ENCODE assay signal across 9 cellular contexts in the genomic region with DNA sequence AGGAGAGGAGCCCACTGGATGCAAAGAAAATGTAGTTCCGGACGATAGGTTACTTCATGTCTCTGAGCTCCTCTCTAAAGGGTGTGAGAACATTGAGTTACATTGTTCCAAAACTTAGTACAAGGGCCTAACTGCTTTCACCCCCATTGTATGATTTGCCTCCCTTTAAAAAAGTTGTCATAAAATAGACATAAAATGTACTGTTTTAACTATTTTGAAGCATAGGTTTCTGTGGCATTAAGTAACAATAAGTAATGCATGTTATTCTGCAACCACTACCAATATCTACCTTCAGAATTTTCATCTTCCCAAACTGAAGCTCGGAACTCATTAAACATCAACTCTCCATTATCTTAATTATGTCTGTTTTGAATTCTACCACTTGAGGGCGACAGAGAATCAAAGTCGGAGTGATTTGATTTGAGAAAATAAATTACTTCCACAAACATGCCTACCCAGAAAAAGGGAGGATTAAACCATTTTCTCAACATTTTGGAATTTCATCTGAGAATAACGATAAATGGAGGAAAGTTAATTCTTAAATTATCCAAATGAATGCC. TPM values are rescaled to one million over a fixed set of nuclear protein-coding genes. Genes with fewer than 3 reads are reported as not detected.
DNase-seq lines count a peak whose midpoint lies in the region; ATAC-seq and TF ChIP-seq lines count a peak whose summit lies in the region.
"Had no signal": no experiment of that assay in that cellular context is flagged by ENCODE, and none has a peak within 500 bp of the region (broad histone marks: within the 10 kb centered on the region; RNA-seq: fewer than 3 reads in every experiment).

No MANE protein-coding gene starts in this region.

- H3K27me3 ChIP-seq in Karpas-422 (ENCODE audit: low read length) (no peaks in the 10 kb centered on the region), WERI-Rb-1 (ENCODE audit: insufficient read depth, low read depth, severe bottlenecking) (peaks cover 46% of the 10 kb centered on the region)

- no peaks in the 10 kb centered on the region for H4K20me1 ChIP-seq in Karpas-422 (ENCODE audit: insufficient read depth, low read depth, low read length)

- intact Hi-C loops in activated T-helper 1 cell treated with anti-CD3 and anti-CD28 coated beads, Interleukin-12 subunit alpha, Interleukin-12 subunit beta, Interleukin-2, Interleukin-4 antibody, amounts not matched to agents 30 ng/mL and 10 ng/mL and 1 ng/mL, durations not matched to agents 14 hours and 24 hours and 36 hours (cut with micrococcal nuclease): loop anchor here (1.0 kb wide), 1 partner anchor 1198 kb away; no protein-coding TSS in a partner anchor

- no peaks in the 10 kb centered on the region for H3K9me3 Mint-ChIP-seq in activated T-cell treated with anti-CD3 and anti-CD28 coated beads, Interleukin-2, amount 50 U/mL, for 24 hours
- no peaks in the 10 kb centered on the region for H3K9me3 Mint-ChIP-seq in activated T-helper 1 cell treated with anti-CD3 and anti-CD28 coated beads, Interleukin-12 subunit alpha, Interleukin-12 subunit beta, Interleukin-2, Interleukin-4 antibody, amounts not matched to agents 30 ng/mL and 10 ng/mL and 1 ng/mL, durations not matched to agents 14 hours and 24 hours and 36 hours
- H3K9me3 Mint-ChIP-seq: naive thymus-derived CD8-positive, alpha-beta T cell had no signal

- H3K27ac ChIP-seq in Karpas-422 (ENCODE audit: low read length) (no peak overlapping the region), WERI-Rb-1 (no peak overlapping the region)

- no peak overlapping the region for H3K4me2 ChIP-seq in Karpas-422 (ENCODE audit: low read depth, low read length, poor library complexity, severe bottlenecking)

- H3K4me1 ChIP-seq in Karpas-422 (ENCODE audit: low read length): no peaks in the 10 kb centered on the region

- H3K9me3 ChIP-seq in Karpas-422 (ENCODE audit: low read length) (no peaks in the 10 kb centered on the region), WERI-Rb-1 (ENCODE audit: severe bottlenecking) (no peaks in the 10 kb centered on the region)

- ATAC-seq in HG03135 (IDR thresholded peaks at IDR 0.05; ENCODE audit: unreplicated experiment) (no peak), HG03039 (IDR thresholded peaks at IDR 0.05; ENCODE audit: unreplicated experiment) (no peak)
- ATAC-seq: naive thymus-derived CD8-positive, alpha-beta T cell had no signal

- no peaks in the 10 kb centered on the region for H3K9me2 ChIP-seq in Karpas-422 (replicated peaks; ENCODE audit: insufficient read depth, low read length)

- H3K9ac ChIP-seq in Karpas-422 (ENCODE audit: low read length): no peak overlapping the region

- no peak overlapping the region for H3K27ac Mint-ChIP-seq in activated T-cell treated with anti-CD3 and anti-CD28 coated beads, Interleukin-2, amount 50 U/mL, for 24 hours
- no peak overlapping the region for H3K27ac Mint-ChIP-seq in activated T-helper 1 cell treated with anti-CD3 and anti-CD28 coated beads, Interleukin-12 subunit alpha, Interleukin-12 subunit beta, Interleukin-2, Interleukin-4 antibody, amounts not matched to agents 30 ng/mL and 10 ng/mL and 1 ng/mL, durations not matched to agents 14 hours and 24 hours and 36 hours
- H3K27ac Mint-ChIP-seq: naive thymus-derived CD8-positive, alpha-beta T cell had no signal

- peak; percentile 66 for DNase-seq in EH (ENCODE audit: low read depth)
- DNase-seq in Karpas-422: peak; percentile 71
- DNase-seq in WERI-Rb-1: no peak
- peak; percentile 59 for DNase-seq in kidney glomerular epithelial cell (lab: John Stamatoyannopoulos, UW)
- no peak for DNase-seq in activated T-cell treated with anti-CD3 and anti-CD28 coated beads, Interleukin-2, amount 50 U/mL, for 24 hours
- no peak for DNase-seq in activated T-helper 1 cell treated with anti-CD3 and anti-CD28 coated beads, Interleukin-12 subunit alpha, Interleukin-12 subunit beta, Interleukin-2, Interleukin-4 antibody, amounts not matched to agents 30 ng/mL and 10 ng/mL and 1 ng/mL, durations not matched to agents 14 hours and 24 hours and 36 hours (ENCODE audit: low spot score)

- TF ChIP-seq CTCF in WERI-Rb-1 (IDR thresholded peaks at IDR 0.05; ENCODE audit: low read depth, low read length): peak; percentile 25; the same call in 1 of the 2 replicates

- H3K27me3 Mint-ChIP-seq in activated T-cell treated with anti-CD3 and anti-CD28 coated beads, Interleukin-2, amount 50 U/mL, for 24 hours: peaks cover 84% of the 10 kb centered on the region
- peaks cover 47% of the 10 kb centered on the region for H3K27me3 Mint-ChIP-seq in activated T-helper 1 cell treated with anti-CD3 and anti-CD28 coated beads, Interleukin-12 subunit alpha, Interleukin-12 subunit beta, Interleukin-2, Interleukin-4 antibody, amounts not matched to agents 30 ng/mL and 10 ng/mL and 1 ng/mL, durations not matched to agents 14 hours and 24 hours and 36 hours (ENCODE audit: insufficient read depth)

- H3K79me2 ChIP-seq in Karpas-422 (ENCODE audit: low read length): no peaks in the 10 kb centered on the region

- no peaks in the 10 kb centered on the region for H3K36me3 Mint-ChIP-seq in activated T-cell treated with anti-CD3 and anti-CD28 coated beads, Interleukin-2, amount 50 U/mL, for 24 hours (ENCODE audit: low read depth)
- H3K36me3 Mint-ChIP-seq in activated T-helper 1 cell treated with anti-CD3 and anti-CD28 coated beads, Interleukin-12 subunit alpha, Interleukin-12 subunit beta, Interleukin-2, Interleukin-4 antibody, amounts not matched to agents 30 ng/mL and 10 ng/mL and 1 ng/mL, durations not matched to agents 14 hours and 24 hours and 36 hours (ENCODE audit: low read depth): no peaks in the 10 kb centered on the region
- H3K36me3 Mint-ChIP-seq: naive thymus-derived CD8-positive, alpha-beta T cell had no signal

- H3K4me3 Mint-ChIP-seq in activated T-cell treated with anti-CD3 and anti-CD28 coated beads, Interleukin-2, amount 50 U/mL, for 24 hours: no peak overlapping the region
- H3K4me3 Mint-ChIP-seq in activated T-helper 1 cell treated with anti-CD3 and anti-CD28 coated beads, Interleukin-12 subunit alpha, Interleukin-12 subunit beta, Interleukin-2, Interleukin-4 antibody, amounts not matched to agents 30 ng/mL and 10 ng/mL and 1 ng/mL, durations not matched to agents 14 hours and 24 hours and 36 hours: no peak overlapping the region
- H3K4me3 Mint-ChIP-seq: naive thymus-derived CD8-positive, alpha-beta T cell had no signal

- no peak overlapping the region for H2AFZ ChIP-seq in Karpas-422 (ENCODE audit: low read length)

- H3K36me3 ChIP-seq in Karpas-422 (ENCODE audit: insufficient read depth, low read length) (no peaks in the 10 kb centered on the region), WERI-Rb-1 (no peaks in the 10 kb centered on the region)

- H3K4me3 ChIP-seq in Karpas-422 (ENCODE audit: low read length) (no peak overlapping the region), WERI-Rb-1 (ENCODE audit: low read depth, low read length) (no peak overlapping the region)

- peaks cover 3% of the 10 kb centered on the region for H3K4me1 Mint-ChIP-seq in activated T-cell treated with anti-CD3 and anti-CD28 coated beads, Interleukin-2, amount 50 U/mL, for 24 hours (ENCODE audit: low read depth)
- H3K4me1 Mint-ChIP-seq in activated T-helper 1 cell treated with anti-CD3 and anti-CD28 coated beads, Interleukin-12 subunit alpha, Interleukin-12 subunit beta, Interleukin-2, Interleukin-4 antibody, amounts not matched to agents 30 ng/mL and 10 ng/mL and 1 ng/mL, durations not matched to agents 14 hours and 24 hours and 36 hours (ENCODE audit: low read depth): no peaks in the 10 kb centered on the region

RNA-seq across cellular contexts. Expression of gene IGFBP1, which starts 2.7 kb away (rescaled TPM):
- not detected in 2 replicates for total RNA-seq in Karpas-422 (2014; rRNA removed; shearing (Covaris generic); ENCODE audit: low replicate concordance)
- total RNA-seq in activated T-helper 1 cell treated with anti-CD3 and anti-CD28 coated beads, Interleukin-12 subunit alpha, Interleukin-12 subunit beta, Interleukin-2, Interleukin-4 antibody, amounts not matched to agents 30 ng/mL and 10 ng/mL and 1 ng/mL, durations not matched to agents 14 hours and 24 hours and 36 hours: not detected in 2 replicates
- total RNA-seq: naive thymus-derived CD8-positive, alpha-beta T cell had no signal

RNA-seq across cellular contexts. Expression of gene CCDC201, which starts 18.1 kb away (rescaled TPM):
- not detected in 2 replicates for total RNA-seq in Karpas-422 (2014; rRNA removed; shearing (Covaris generic); ENCODE audit: low replicate concordance)
- total RNA-seq in activated T-helper 1 cell treated with anti-CD3 and anti-CD28 coated beads, Interleukin-12 subunit alpha, Interleukin-12 subunit beta, Interleukin-2, Interleukin-4 antibody, amounts not matched to agents 30 ng/mL and 10 ng/mL and 1 ng/mL, durations not matched to agents 14 hours and 24 hours and 36 hours: not detected in 2 replicates
- total RNA-seq: naive thymus-derived CD8-positive, alpha-beta T cell had no signal

RNA-seq across cellular contexts. Expression of gene IGFBP3, which starts 30.1 kb away (rescaled TPM):
- not detected in 2 replicates for total RNA-seq in Karpas-422 (2014; rRNA removed; shearing (Covaris generic); ENCODE audit: low replicate concordance)
- total RNA-seq in activated T-helper 1 cell treated with anti-CD3 and anti-CD28 coated beads, Interleukin-12 subunit alpha, Interleukin-12 subunit beta, Interleukin-2, Interleukin-4 antibody, amounts not matched to agents 30 ng/mL and 10 ng/mL and 1 ng/mL, durations not matched to agents 14 hours and 24 hours and 36 hours: 1.2 and 1.3 TPM in 2 replicates

Comparison
In these comparisons a context has a peak if more than half of its experiments do, and no peak if none do; other contexts are left out.
1. DNase-seq: peak in EH (single experiment), Karpas-422 (single experiment) and kidney glomerular epithelial cell (single experiment); none in WERI-Rb-1 (single experiment), activated T-cell treated with anti-CD3 and anti-CD28 coated beads, Interleukin-2, amount 50 U/mL, for 24 hours (single experiment) and activated T-helper 1 cell treated with anti-CD3 and anti-CD28 coated beads, Interleukin-12 subunit alpha, Interleukin-12 subunit beta, Interleukin-2, Interleukin-4 antibody, amounts not matched to agents 30 ng/mL and 10 ng/mL and 1 ng/mL, durations not matched to agents 14 hours and 24 hours and 36 hours (single experiment).